ENCODE assay signal across 20 cellular contexts in the genomic region with DNA sequence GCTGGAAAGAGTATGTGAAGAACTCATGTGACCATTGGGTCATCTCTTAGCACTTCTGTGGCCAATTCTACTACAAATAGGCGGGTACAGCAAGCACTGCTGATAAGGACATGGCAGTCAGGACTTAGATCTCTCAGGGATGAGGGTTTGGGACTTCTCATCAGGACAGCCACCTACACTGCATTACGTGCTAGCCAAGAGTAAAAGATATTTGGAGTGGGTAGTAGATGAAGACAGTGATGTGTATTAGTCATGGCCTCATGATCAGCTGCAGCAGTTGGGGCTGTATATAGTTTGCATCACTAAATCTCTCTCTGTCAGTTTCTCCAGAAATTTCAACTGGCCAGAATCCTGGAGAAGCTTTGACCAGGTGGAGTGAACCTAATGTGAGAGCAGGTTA. TPM values are rescaled to one million over a fixed set of nuclear protein-coding genes. Genes with fewer than 3 reads are reported as not detected.
"Had no signal": no experiment of that assay in that cellular context is flagged by ENCODE, and none has a peak within 500 bp of the region (broad histone marks: within the 10 kb centered on the region; RNA-seq: fewer than 3 reads in every experiment).

No MANE protein-coding gene starts in this region.

- H3K9ac ChIP-seq: parathyroid adenoma had no signal

- H3K4me1 ChIP-seq: lower lobe of right lung, right lobe of liver had no signal

- H3K4me3 ChIP-seq: cardiac muscle cell, lower lobe of right lung, right lobe of liver had no signal

- DNase-seq: activated CD4-positive, alpha-beta T cell treated with anti-CD3 and anti-CD28 coated beads, Interleukin-2, amount 50 U/mL, for 48 hours; activated naive CD4-positive, alpha-beta T cell treated with Interleukin-2 at 50 U/mL for 16 hours; activated T-cell treated with anti-CD3 and anti-CD28 coated beads, Interleukin-2, amount 50 U/mL, for 48 hours; amygdala; foreskin keratinocyte; lower lobe of right lung; natural killer cell; right lobe of liver; small intestine; stimulated activated CD4-positive, alpha-beta T cell treated with anti-CD3 and anti-CD28 coated beads, Interleukin-2, amount 100 ng/mL, for 24 hours; T-helper 9 cell had no signal

- H3K27ac ChIP-seq: cardiac muscle cell, epithelial cell of prostate, foreskin keratinocyte, lower lobe of right lung, neutrophil, parathyroid adenoma, right lobe of liver had no signal

- FAIRE-seq: small intestine had no signal

- H2AFZ ChIP-seq: parathyroid adenoma had no signal

- H3K36me3 ChIP-seq: cardiac muscle cell, lower lobe of right lung, neutrophil, right lobe of liver had no signal

- H3K27me3 ChIP-seq: cardiac muscle cell, foreskin keratinocyte, neutrophil, right lobe of liver had no signal

- H3K79me2 ChIP-seq: parathyroid adenoma had no signal

- H3K9me3 ChIP-seq: lower lobe of right lung, neutrophil, right lobe of liver had no signal

RNA-seq across cellular contexts. Expression of gene TAS2R60, which starts 9.2 kb away (rescaled TPM):
- total RNA-seq: cardiac muscle cell; cerebellum; foreskin keratinocyte; kidney epithelial cell; lower lobe of right lung; mesothelial cell of epicardium; T-helper 1 cell treated with Interleukin-12 subunit alpha and Interleukin-12 subunit beta and Interleukin-4 antibody, amounts not matched to agents 30 ng/mL and 1 ng/mL, for 36 hours had no signal
- polyA plus RNA-seq: cardiac muscle cell, foreskin keratinocyte, small intestine had no signal

RNA-seq across cellular contexts. Expression of gene TAS2R41, which starts 25.2 kb away (rescaled TPM):
- total RNA-seq: cardiac muscle cell; cerebellum; foreskin keratinocyte; kidney epithelial cell; lower lobe of right lung; mesothelial cell of epicardium; natural killer cell; right lobe of liver; T-helper 1 cell treated with Interleukin-12 subunit alpha and Interleukin-12 subunit beta and Interleukin-4 antibody, amounts not matched to agents 30 ng/mL and 1 ng/mL, for 36 hours; temporal lobe had no signal
- polyA plus RNA-seq: cardiac muscle cell, foreskin keratinocyte, small intestine had no signal
